In the genomic region with DNA sequence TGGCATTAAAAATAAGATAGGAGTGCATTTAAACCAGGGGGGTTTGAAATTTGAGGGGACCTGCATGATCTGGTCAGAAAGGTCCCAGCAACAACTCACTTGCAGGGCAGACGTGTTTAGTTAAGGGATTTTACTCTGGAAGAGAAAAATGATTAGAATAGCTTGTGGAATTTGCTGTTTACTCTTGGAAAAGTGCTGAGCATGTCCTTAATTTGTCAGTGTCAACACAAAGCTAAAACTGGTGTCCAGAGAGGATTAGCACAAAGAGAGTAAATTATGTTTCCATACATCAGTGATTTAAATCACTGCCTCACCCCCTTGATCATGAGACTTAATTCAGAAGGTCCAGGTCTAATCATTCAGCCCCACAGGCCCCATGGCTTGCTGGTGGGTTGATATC, we compare ENCODE assay signal across 22 cellular contexts.
"Had no signal": no experiment of that assay in that cellular context is flagged by ENCODE, and none has a peak within 500 bp of the region (broad histone marks: within the 10 kb centered on the region; RNA-seq: fewer than 3 reads in every experiment).

No MANE protein-coding gene starts in this region.

- FAIRE-seq: HTR-8/SVneo had no signal

- H3K27ac ChIP-seq: HL-60, SJCRH30 had no signal

- H3K36me3 ChIP-seq: MG63, SJCRH30 had no signal

- ATAC-seq: Panc1, PC-3, Right ventricle myocardium inferior, SK-N-SH treated with all-trans-retinoic acid at 6 μM for 48 hours had no signal

- H3K4me3 ChIP-seq: MG63, SJCRH30 had no signal

- H3K4me1 ChIP-seq: SJCRH30 had no signal

- DNase-seq: KBM-7, MG63, NCI-H1092, NCI-H1105 treated with DMSO at 0.1 percent for 48 hours, NCI-H187, NCI-H2029, NCI-H2081 treated with DMSO at 0.1 percent for 48 hours, NCI-H2171, NCI-H226, NCI-H446, NCI-H510A, NCI-H524 treated with DMSO at 0.1 percent for 48 hours, NCI-H69, NCI-H774, PC-3, SHP77 treated with DMSO at 0.1 percent for 48 hours, SJCRH30 had no signal

- H3K9me3 ChIP-seq: MG63, SJCRH30 had no signal

- H3K27me3 ChIP-seq: MG63, SJCRH30 had no signal
